Comparison of ENCODE assay signal across 8 cellular contexts in the genomic region with DNA sequence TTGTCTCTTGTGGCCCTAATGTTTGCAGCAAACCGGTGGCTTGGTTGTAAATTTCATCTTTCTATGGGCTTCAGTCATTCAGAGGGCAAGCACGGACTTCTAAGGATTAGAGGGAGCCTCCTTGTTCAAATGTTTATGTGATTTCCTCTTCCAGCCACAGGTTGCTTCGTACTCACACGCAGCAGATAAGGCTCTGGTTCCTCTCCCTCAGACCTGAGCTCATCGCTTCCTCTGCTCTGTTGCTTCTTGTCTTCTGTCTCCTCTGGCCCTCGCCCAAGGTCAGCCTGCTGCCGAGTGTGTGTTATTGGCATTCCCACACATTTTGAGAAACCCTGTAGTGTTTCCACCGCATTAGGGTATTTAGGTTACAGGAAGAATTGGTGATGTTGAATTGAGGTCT. TPM values are rescaled to one million over a fixed set of nuclear protein-coding genes. Genes with fewer than 3 reads are reported as not detected.
DNase-seq lines count a peak whose midpoint lies in the region; ATAC-seq and TF ChIP-seq lines count a peak whose summit lies in the region.

No MANE protein-coding gene starts in this region.

- H3K9me2 ChIP-seq in GM23338 (ENCODE audit: insufficient read depth) (no peaks in the 10 kb centered on the region), PC-3 (replicated peaks; ENCODE audit: low read length) (no peaks in the 10 kb centered on the region)

- H3K4me3 Mint-ChIP-seq in GM23338 (no peak overlapping the region; the same call in 2 of the 3 replicates), nephron progenitor cell (no peak overlapping the region), Caco-2 (ENCODE audit: unreplicated experiment) (no peak overlapping the region)

- DNase-seq in GM23338 (ENCODE audit: low spot score) = no peak
- DNase-seq in PC-3 = no peak
- peak; percentile 89 for DNase-seq in astrocyte of the spinal cord (ENCODE audit: low read depth, low spot score)
- no peak for DNase-seq in nephron progenitor cell
- DNase-seq in amniotic stem cell (lab: John Stamatoyannopoulos, UW) = no peak
- no peak for DNase-seq in Caco-2
- DNase-seq in islet precursor cell = no peak

- in situ Hi-C loops in astrocyte of the spinal cord (cut with HindIII; ENCODE audit: low sequenced_read_pairs) = no loop called here

- H3K27me3 Mint-ChIP-seq in GM23338 (ENCODE audit: insufficient read depth, low read depth, poor library complexity) (no peaks in the 10 kb centered on the region), nephron progenitor cell (ENCODE audit: low read depth, poor library complexity) (peaks cover 8% of the 10 kb centered on the region), Caco-2 (ENCODE audit: insufficient read depth, unreplicated experiment) (no peaks in the 10 kb centered on the region)

- no TSS peak for BruUV-seq in PC-3 (replicated peaks; lab: Mats Ljungman, UMichigan)
- BruUV-seq in Caco-2 (replicated peaks; lab: Mats Ljungman, UMichigan) = no TSS peak

- peak overlapping the region; percentile 7; the same call in 1 of the 2 replicates for H3K27ac Mint-ChIP-seq in GM23338
- H3K27ac Mint-ChIP-seq in nephron progenitor cell = peak overlapping the region; percentile 71
- no peak overlapping the region for H3K27ac Mint-ChIP-seq in Caco-2 (ENCODE audit: unreplicated experiment)

- H3K4me3 ChIP-seq in GM23338 (no peak overlapping the region), PC-3 (ENCODE audit: low read length) (no peak overlapping the region), astrocyte of the spinal cord (ENCODE audit: low read depth, low read length) (no peak overlapping the region), Caco-2 (ENCODE audit: low read depth, low read length) (no peak overlapping the region)

- no peak overlapping the region for H3K27ac ChIP-seq in GM23338 (ENCODE audit: low read depth)
- H3K27ac ChIP-seq in PC-3 (ENCODE audit: low read length) = peak overlapping the region; percentile 57

- H3K9me3 Mint-ChIP-seq in GM23338 (no peaks in the 10 kb centered on the region; the same call in 2 of the 3 replicates), nephron progenitor cell (peaks cover 20% of the 10 kb centered on the region), Caco-2 (ENCODE audit: unreplicated experiment) (no peaks in the 10 kb centered on the region)

- H3K27me3 ChIP-seq in GM23338 (ENCODE audit: insufficient read depth) (no peaks in the 10 kb centered on the region), PC-3 (ENCODE audit: low read length) (no peaks in the 10 kb centered on the region), Caco-2 (replicated peaks; ENCODE audit: control insufficient read depth, insufficient read depth, low read length) (no peaks in the 10 kb centered on the region)

- H3K9me3 ChIP-seq in PC-3 (ENCODE audit: low read length) (no peaks in the 10 kb centered on the region), Caco-2 (no peaks in the 10 kb centered on the region)

- intact Hi-C loops in PC-3 (cut with micrococcal nuclease) = no loop called here
- intact Hi-C loops in Caco-2 (cut with micrococcal nuclease; ENCODE audit: unreplicated experiment) = no loop called here

- peaks cover 8% of the 10 kb centered on the region; the same call in 1 of the 2 replicates for H3F3A ChIP-seq in GM23338 (replicated peaks; ENCODE audit: low read depth)
- no peaks in the 10 kb centered on the region for H3F3A ChIP-seq in PC-3 (ENCODE audit: low read length, unreplicated experiment)

- no peak overlapping the region for H3K9ac ChIP-seq in PC-3 (ENCODE audit: low read length)

- H3K79me2 ChIP-seq in GM23338 (replicated peaks; ENCODE audit: insufficient read depth) = no peaks in the 10 kb centered on the region
- no peaks in the 10 kb centered on the region for H3K79me2 ChIP-seq in PC-3 (ENCODE audit: low read length)

- POLR2A ChIA-PET in PC-3 (lab: Charles Lee; ENCODE audit: unreplicated experiment) (no interaction called here), Caco-2 (lab: Charles Lee) (no interaction called here)

- peaks cover 16% of the 10 kb centered on the region for H3K4me1 Mint-ChIP-seq in GM23338
- H3K4me1 Mint-ChIP-seq in nephron progenitor cell = peaks cover 14% of the 10 kb centered on the region
- peaks cover 6% of the 10 kb centered on the region for H3K4me1 Mint-ChIP-seq in Caco-2 (ENCODE audit: low read depth, unreplicated experiment)

- H2AFZ ChIP-seq in GM23338 (peak overlapping the region; percentile 90; the same call in 1 of the 2 replicates), PC-3 (ENCODE audit: low read length) (peak overlapping the region; percentile 5)

- TF ChIP-seq CTCF in GM23338 (conservative IDR thresholded peaks at IDR 0.05; ENCODE audit: low read depth in 2 of 2) (no peak), PC-3 (conservative IDR thresholded peaks at IDR 0.05; ENCODE audit: low read depth, low read length) (no peak), astrocyte of the spinal cord (IDR thresholded peaks at IDR 0.05; ENCODE audit: low read depth, low read length) (no peak), nephron progenitor cell (IDR thresholded peaks at IDR 0.05) (no peak), Caco-2 (IDR thresholded peaks at IDR 0.05; ENCODE audit: insufficient read depth in 1 of 2, low read depth in 1 of 2, low read length in 1 of 2, severe bottlenecking in 1 of 2, unreplicated experiment in 1 of 2) (no peak)

- ATAC-seq in GM23338 (peak; percentile 82), PC-3 (0 out of 2 replicates have a peak, but pooled peaks have one; percentile 4), HG02973 (IDR thresholded peaks at IDR 0.05; ENCODE audit: unreplicated experiment) (no peak)

- peak overlapping the region; percentile 23; the same call in 1 of the 2 replicates for H3K4me2 ChIP-seq in GM23338
- H3K4me2 ChIP-seq in PC-3 (ENCODE audit: low read length) = peak overlapping the region; percentile 50

- CTCF ChIA-PET in PC-3 (lab: Charles Lee) (interaction anchor here (0.6 kb wide), 1 partner anchor 148 kb away, joined by 3 read pairs; no protein-coding TSS in a partner anchor), Caco-2 (lab: Charles Lee) (interaction anchor here (1.0 kb wide), 1 partner anchor 9 kb away, joined by 4 read pairs; no protein-coding TSS in a partner anchor)

- H4K20me1 ChIP-seq in GM23338 (replicated peaks; ENCODE audit: insufficient read depth) (no peaks in the 10 kb centered on the region), PC-3 (ENCODE audit: low read length) (no peaks in the 10 kb centered on the region)

- H3K36me3 Mint-ChIP-seq in GM23338 (ENCODE audit: low read depth) (no peaks in the 10 kb centered on the region), nephron progenitor cell (ENCODE audit: low read depth) (no peaks in the 10 kb centered on the region), Caco-2 (ENCODE audit: insufficient read depth, unreplicated experiment) (no peaks in the 10 kb centered on the region)

- H3K4me1 ChIP-seq in GM23338 (ENCODE audit: insufficient read depth) (peaks cover 16% of the 10 kb centered on the region), PC-3 (ENCODE audit: insufficient read depth, low read length) (peaks cover 16% of the 10 kb centered on the region), Caco-2 (no peaks in the 10 kb centered on the region)

- H3K36me3 ChIP-seq in GM23338 (ENCODE audit: insufficient read depth) (no peaks in the 10 kb centered on the region), PC-3 (ENCODE audit: low read depth, low read length) (no peaks in the 10 kb centered on the region), Caco-2 (ENCODE audit: control insufficient read depth, insufficient read depth, low read length) (no peaks in the 10 kb centered on the region)

TF ChIP-seq in GM23338, 12 proteins besides CTCF, POLR2A, EP300 and RAD21:
- no peak for TF ChIP-seq EZH2 (IDR thresholded peaks at IDR 0.05; ENCODE audit: low read depth, unreplicated experiment)
- TF ChIP-seq EZH2phosphoT487 (IDR thresholded peaks at IDR 0.05; ENCODE audit: unreplicated experiment) = no peak
- no peak for TF ChIP-seq NANOG (IDR thresholded peaks at IDR 0.05; ENCODE audit: borderline replicate concordance)
- TF ChIP-seq JUNB (IDR thresholded peaks at IDR 0.05; ENCODE audit: unreplicated experiment) = no peak
- no peak for TF ChIP-seq CREB1 (CRISPR knock-in tag; IDR thresholded peaks at IDR 0.05; ENCODE audit: low read depth)

RNA-seq across cellular contexts. Expression of gene MYL12B, which starts 44.0 kb away (rescaled TPM):
- 152 and 165 TPM in 2 replicates for total RNA-seq in GM23338 (2014; rRNA removed; shearing (Covaris generic))
- 282 and 330 TPM in 2 replicates for polyA plus RNA-seq in GM23338 (2016; fragmentation: Nextera tagmentation; extraction: Ambion mirVana)
- total RNA-seq in PC-3 (2014; rRNA removed) (233 and 308 TPM in 2 replicates), Caco-2 (2022) (457 and 467 TPM in 2 replicates)

RNA-seq across cellular contexts. Expression of gene MYL12A, which starts 58.3 kb away (rescaled TPM):
- total RNA-seq in GM23338 (2014; rRNA removed; shearing (Covaris generic)) = 206 and 244 TPM in 2 replicates
- 475 and 502 TPM in 2 replicates for polyA plus RNA-seq in GM23338 (2016; fragmentation: Nextera tagmentation; extraction: Ambion mirVana)
- total RNA-seq in PC-3 (2014; rRNA removed) (254 and 329 TPM in 2 replicates), Caco-2 (2022) (272 and 276 TPM in 2 replicates)
